In the genomic region with DNA sequence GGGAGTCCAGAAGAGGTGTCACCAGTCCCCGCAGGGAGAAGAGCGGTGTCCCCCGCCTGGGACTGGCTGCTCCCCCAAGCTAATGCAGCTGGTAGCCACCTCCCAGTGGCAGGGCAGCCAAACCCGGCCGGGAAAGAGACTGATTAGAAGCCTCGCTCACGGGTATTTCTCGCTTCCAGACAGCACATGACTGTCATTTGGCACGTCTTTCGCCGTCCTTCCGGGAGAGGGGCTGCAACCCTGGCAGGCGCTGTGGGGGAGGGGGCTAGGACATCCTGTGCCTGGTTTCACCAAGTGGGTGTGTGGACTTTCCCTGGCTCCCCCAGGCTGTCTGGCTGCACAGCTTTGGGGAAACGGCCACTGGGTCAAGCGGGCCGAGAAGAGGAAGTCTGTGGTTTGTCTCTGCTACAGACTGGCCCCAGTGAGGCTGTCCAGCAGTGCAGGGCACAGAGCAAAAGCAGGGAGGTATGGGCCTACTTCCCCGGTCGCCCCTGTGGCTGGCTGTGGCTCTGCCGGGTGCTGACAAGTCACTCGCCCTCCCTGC, we compare ENCODE assay signal across 10 cellular contexts.
DNase-seq lines count a peak whose midpoint lies in the region; ATAC-seq and TF ChIP-seq lines count a peak whose summit lies in the region.
"Had no signal": no experiment of that assay in that cellular context is flagged by ENCODE, and none has a peak within 500 bp of the region (broad histone marks: within the 10 kb centered on the region; RNA-seq: fewer than 3 reads in every experiment).

No MANE protein-coding gene starts in this region.

- no peak for TF ChIP-seq CTCF in HFF-Myc (IDR thresholded peaks at IDR 0.05; ENCODE audit: low read depth, low read length, missing control alignments)

- H3K36me3 Mint-ChIP-seq in stimulated activated naive B cell treated with anti-CD40 and anti-IgM and Interleukin-4, amounts not matched to agents 10 μg/mL and 1 μg/mL and 100 μg/mL, for 72 hours = peaks cover 10 to 20% of the 10 kb centered on the region in 2 donors

- no peaks in the 10 kb centered on the region for H3K9me3 Mint-ChIP-seq in stimulated activated naive B cell treated with anti-CD40 and anti-IgM and Interleukin-4, amounts not matched to agents 10 μg/mL and 1 μg/mL and 100 μg/mL, for 72 hours
- H3K9me3 Mint-ChIP-seq: activated naive CD8-positive, alpha-beta T cell treated with anti-CD3 and anti-CD28 coated beads, Interleukin-2, amount 10 ng/mL, durations not matched to agents 7 days and 5 days had no signal

- no peaks in the 10 kb centered on the region for H3K27me3 ChIP-seq in layer of hippocampus (ENCODE audit: control insufficient read depth, insufficient read depth, low read length)

- no peak for DNase-seq in HFF-Myc (ENCODE audit: extremely low read depth, low read depth)
- DNase-seq in amygdala (lab: John Stamatoyannopoulos, UW) = peak in 32 of 56 donors; percentile 25 to 75 (median 54)
- DNase-seq in stimulated activated naive B cell treated with anti-CD40 and anti-IgM and Interleukin-4, amounts not matched to agents 10 μg/mL and 1 μg/mL and 100 μg/mL, for 72 hours = no peak
- DNase-seq in activated CD8-positive, alpha-beta memory T cell treated with anti-CD3 and anti-CD28 coated beads, Interleukin-2, amount 50 U/mL, for 4 hours = no peak
- DNase-seq: activated naive CD8-positive, alpha-beta T cell treated with anti-CD3 and anti-CD28 coated beads, Interleukin-2, amount 10 ng/mL, durations not matched to agents 7 days and 5 days; NCI-H446 treated with DMSO at 0.1 percent for 48 hours had no signal

- H3K4me3 ChIP-seq in HFF-Myc (replicated peaks; ENCODE audit: low read depth, low read length) = peak overlapping the region; percentile 98

- peak overlapping the region; percentile 69 to 70 for H3K4me3 Mint-ChIP-seq in stimulated activated naive B cell treated with anti-CD40 and anti-IgM and Interleukin-4, amounts not matched to agents 10 μg/mL and 1 μg/mL and 100 μg/mL, for 72 hours
- H3K4me3 Mint-ChIP-seq: activated naive CD8-positive, alpha-beta T cell treated with anti-CD3 and anti-CD28 coated beads, Interleukin-2, amount 10 ng/mL, durations not matched to agents 7 days and 5 days had no signal

- H3K27ac ChIP-seq in layer of hippocampus (ENCODE audit: low read depth, low read length) = peak overlapping the region; percentile 86

- peak overlapping the region; percentile 93 for H3K27ac Mint-ChIP-seq in stimulated activated naive B cell treated with anti-CD40 and anti-IgM and Interleukin-4, amounts not matched to agents 10 μg/mL and 1 μg/mL and 100 μg/mL, for 72 hours

- peaks cover 70 to 87% of the 10 kb centered on the region in 2 donors for H3K4me1 Mint-ChIP-seq in stimulated activated naive B cell treated with anti-CD40 and anti-IgM and Interleukin-4, amounts not matched to agents 10 μg/mL and 1 μg/mL and 100 μg/mL, for 72 hours

- ATAC-seq in stimulated activated naive B cell treated with anti-CD40 and anti-IgM and Interleukin-4, amounts not matched to agents 10 μg/mL and 1 μg/mL and 100 μg/mL, for 72 hours (replicated peaks) = peak; percentile 7 to 8
- ATAC-seq in GM19467 (IDR thresholded peaks at IDR 0.05; ENCODE audit: unreplicated experiment) (no peak), GM19328 (IDR thresholded peaks at IDR 0.05; ENCODE audit: unreplicated experiment) (no peak), GM21723 (IDR thresholded peaks at IDR 0.05; ENCODE audit: unreplicated experiment) (no peak)

- no peaks in the 10 kb centered on the region for H3K27me3 Mint-ChIP-seq in stimulated activated naive B cell treated with anti-CD40 and anti-IgM and Interleukin-4, amounts not matched to agents 10 μg/mL and 1 μg/mL and 100 μg/mL, for 72 hours

Comparison
In these comparisons a context has a peak if more than half of its experiments do, and no peak if none do; other contexts are left out.
1. DNase-seq: peak in amygdala (32 of 56); none in HFF-Myc (single experiment), stimulated activated naive B cell treated with anti-CD40 and anti-IgM and Interleukin-4, amounts not matched to agents 10 μg/mL and 1 μg/mL and 100 μg/mL, for 72 hours (single experiment) and activated CD8-positive, alpha-beta memory T cell treated with anti-CD3 and anti-CD28 coated beads, Interleukin-2, amount 50 U/mL, for 4 hours (single experiment).
2. ATAC-seq: peak in stimulated activated naive B cell treated with anti-CD40 and anti-IgM and Interleukin-4, amounts not matched to agents 10 μg/mL and 1 μg/mL and 100 μg/mL, for 72 hours (2 of 2); none in GM19467 (single experiment), GM19328 (single experiment) and GM21723 (single experiment).